ENCODE assay signal across 24 cellular contexts in the genomic region with DNA sequence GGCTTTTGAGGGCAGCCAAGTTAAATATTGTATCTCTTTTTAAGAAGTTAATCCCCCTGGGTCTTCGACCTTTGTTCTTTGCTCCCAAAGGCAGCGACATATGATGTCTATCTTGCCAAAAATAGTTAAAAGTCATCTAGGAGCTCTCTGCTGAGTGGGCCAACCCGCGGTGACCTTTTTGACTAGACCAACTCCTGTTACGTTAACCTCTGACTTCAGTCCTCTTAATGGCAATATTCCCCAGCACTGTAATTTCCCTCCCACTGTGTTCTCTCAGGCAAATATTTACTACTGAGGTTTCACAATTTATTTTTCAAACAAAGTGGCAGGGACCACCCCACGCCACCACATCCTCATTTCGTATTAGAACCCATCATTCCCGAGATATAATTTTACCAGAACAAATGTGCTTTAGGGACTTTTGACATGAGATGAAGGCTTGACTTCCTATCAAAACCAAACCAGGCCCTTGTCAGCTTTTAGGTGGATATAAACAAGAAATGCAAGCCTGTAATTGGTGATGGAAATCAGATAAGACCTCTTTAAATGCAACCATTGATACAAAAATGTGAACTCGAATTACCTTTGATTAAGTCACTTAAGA.
A peak's percentile ranks its signal among the peaks of the same experiment; 100 is the strongest.
DNase-seq lines count a peak whose midpoint lies in the region; ATAC-seq, FAIRE-seq and TF ChIP-seq lines count a peak whose summit lies in the region.
"Had no signal": no experiment of that assay in that cellular context is flagged by ENCODE, and none has a peak within 500 bp of the region (broad histone marks: within the 10 kb centered on the region; RNA-seq: fewer than 3 reads in every experiment).

No MANE protein-coding gene starts in this region.

- no peak for TF ChIP-seq EP300 in HepG2 (IDR thresholded peaks at IDR 0.05; ENCODE audit: low read depth in 2 of 2, low read length in 2 of 2)
- TF ChIP-seq EP300 in HepG2 (CRISPR knock-in tag; IDR thresholded peaks at IDR 0.05; ENCODE audit: borderline replicate concordance): no peak

- FAIRE-seq in HepG2 (lab: Jason Lieb, UNC): no peak
- FAIRE-seq: A204.1, GM12892, H1 had no signal

- POLR2A ChIA-PET in HepG2 (lab: Yijun Ruan, JAX): no interaction called here

- H3K36me3 ChIP-seq in liver (ENCODE audit: control insufficient read depth in 4 of 4, insufficient read depth in 3 of 4, low read depth in 1 of 4, low read length in 3 of 4) (no peaks in the 10 kb centered on the region), HepG2 (replicated peaks in 1 of 2; ENCODE audit: control insufficient read depth in 1 of 2, insufficient read depth in 2 of 2, low read length in 2 of 2) (no peaks in the 10 kb centered on the region)

- H2AFZ ChIP-seq in HepG2 (ENCODE audit: low read length): no peak overlapping the region

- TF ChIP-seq RAD21 in liver (IDR thresholded peaks at IDR 0.05) (no peak), HepG2 (CRISPR knock-in tag; IDR thresholded peaks at IDR 0.05) (no peak)

- H3K9me3 ChIP-seq in liver (ENCODE audit: control insufficient read depth in 4 of 4, low read length in 3 of 4) (no peaks in the 10 kb centered on the region), HepG2 (ENCODE audit: low read length) (no peaks in the 10 kb centered on the region)

- H3K79me2 ChIP-seq in HepG2 (ENCODE audit: insufficient read depth, low read length): no peaks in the 10 kb centered on the region

- intact Hi-C loops in HepG2 (cut with micrococcal nuclease; ENCODE audit: unreplicated experiment): no loop called here

- WGBS in liver: 32% methylated on average over 9 of the region's 9 CpGs
- WGBS in HepG2 (ENCODE audit: low lambda C conversion rate): under 1% methylated on average over 9 of the region's 9 CpGs

- no peaks in the 10 kb centered on the region for H3K4me1 Mint-ChIP-seq in nephron
- no peaks in the 10 kb centered on the region for H3K4me1 Mint-ChIP-seq in activated naive CD4-positive, alpha-beta T cell treated with anti-CD3 and anti-CD28 coated beads, Interleukin-2, amount 10 ng/mL, durations not matched to agents 7 days and 5 days
- H3K4me1 Mint-ChIP-seq: CD4-positive, alpha-beta memory T cell; T-helper 17 cell had no signal

- H4K20me1 ChIP-seq in HepG2 (ENCODE audit: insufficient read depth, low read length): no peaks in the 10 kb centered on the region

- peaks cover 11% of the 10 kb centered on the region for H3K9me3 Mint-ChIP-seq in nephron
- H3K9me3 Mint-ChIP-seq in activated naive CD4-positive, alpha-beta T cell treated with anti-CD3 and anti-CD28 coated beads, Interleukin-2, amount 10 ng/mL, durations not matched to agents 7 days and 5 days: no peaks in the 10 kb centered on the region

- H3K27ac ChIP-seq in liver (ENCODE audit: low read depth in 1 of 2, low read length in 2 of 2): no peak overlapping the region
- no peak overlapping the region for H3K27ac ChIP-seq in HepG2 (ENCODE audit: extremely low read length, insufficient read depth, low read length)
- H3K27ac ChIP-seq: HL-60, RWPE1 had no signal

- H3K27ac Mint-ChIP-seq in nephron: peak overlapping the region in 2 of 3 experiments; percentile 61 to 78
- H3K27ac Mint-ChIP-seq in activated naive CD4-positive, alpha-beta T cell treated with anti-CD3 and anti-CD28 coated beads, Interleukin-2, amount 10 ng/mL, durations not matched to agents 7 days and 5 days: no peak overlapping the region
- H3K27ac Mint-ChIP-seq: CD4-positive, alpha-beta memory T cell; IgD-negative memory B cell; T-helper 17 cell had no signal

- H3K4me2 ChIP-seq in HepG2 (ENCODE audit: low read depth, low read length): no peak overlapping the region

- H3K9ac ChIP-seq in liver (ENCODE audit: low read depth in 1 of 2, low read length in 2 of 2) (no peak overlapping the region), HepG2 (ENCODE audit: insufficient read depth, low read depth, low read length) (no peak overlapping the region)

- H3K4me3 ChIP-seq in liver (ENCODE audit: low read depth in 1 of 3, low read length in 3 of 3) (no peak overlapping the region), HepG2 (replicated peaks in 1 of 3; ENCODE audit: insufficient read depth in 1 of 3, low read depth in 2 of 3, low read length in 3 of 3) (no peak overlapping the region)

- no peak for ATAC-seq in HepG2
- ATAC-seq: PC-3, T-helper 17 cell had no signal

- no peak for TF ChIP-seq POLR2A in HepG2 (IDR thresholded peaks at IDR 0.05; ENCODE audit: insufficient read depth in 1 of 2, low read depth in 2 of 2, low read length in 2 of 2)

- CTCF ChIA-PET in HepG2 (lab: Yijun Ruan, JAX; ENCODE audit: low intra/inter-chr PET ratio, low total read pairs): no interaction called here
- CTCF ChIA-PET in activated naive CD4-positive, alpha-beta T cell treated with anti-CD3 and anti-CD28 coated beads, Interleukin-2, amount 10 ng/mL, durations not matched to agents 7 days and 5 days (lab: Charles Lee): no interaction called here

- H3K4me1 ChIP-seq in liver (ENCODE audit: control insufficient read depth in 4 of 4, insufficient read depth in 4 of 4, low read length in 3 of 4) (peaks cover 0 to 2% (median 0%) of the 10 kb centered on the region in 4 donors), HepG2 (ENCODE audit: insufficient read depth, low read length) (peaks cover 7% of the 10 kb centered on the region; the same call in 1 of the 2 replicates)

- peaks cover 4% of the 10 kb centered on the region for H3K27me3 Mint-ChIP-seq in nephron (ENCODE audit: low read depth)
- no peaks in the 10 kb centered on the region for H3K27me3 Mint-ChIP-seq in activated naive CD4-positive, alpha-beta T cell treated with anti-CD3 and anti-CD28 coated beads, Interleukin-2, amount 10 ng/mL, durations not matched to agents 7 days and 5 days
- H3K27me3 Mint-ChIP-seq: CD4-positive, alpha-beta memory T cell; IgD-negative memory B cell; T-helper 17 cell had no signal

- H3K36me3 Mint-ChIP-seq in nephron (ENCODE audit: low read depth): no peaks in the 10 kb centered on the region
- H3K36me3 Mint-ChIP-seq in activated naive CD4-positive, alpha-beta T cell treated with anti-CD3 and anti-CD28 coated beads, Interleukin-2, amount 10 ng/mL, durations not matched to agents 7 days and 5 days: no peaks in the 10 kb centered on the region
- H3K36me3 Mint-ChIP-seq: CD4-positive, alpha-beta memory T cell; IgD-negative memory B cell had no signal

- H3K27me3 ChIP-seq in liver (ENCODE audit: control insufficient read depth in 4 of 4, insufficient read depth in 4 of 4, low read length in 3 of 4): no peaks in the 10 kb centered on the region
- no peaks in the 10 kb centered on the region; a peak in 1 of 5 replicates for H3K27me3 ChIP-seq in HepG2 (ENCODE audit: control insufficient read depth in 1 of 2, insufficient read depth in 2 of 2, low read length in 2 of 2)

- TF ChIP-seq CTCF in liver (IDR thresholded peaks at IDR 0.05; ENCODE audit: low read depth, low read length, missing input control) (no peak), HepG2 (CRISPR knock-in tag; IDR thresholded peaks at IDR 0.05) (no peak), nephron (IDR thresholded peaks at IDR 0.05; ENCODE audit: unreplicated experiment in 3 of 3) (no peak)

- no peak for DNase-seq in HepG2 (ENCODE audit: low spot score)
- peak; percentile 82 for DNase-seq in NCI-H748 treated with DMSO at 0.1 percent for 48 hours (lab: John Stamatoyannopoulos, UW)
- DNase-seq in activated naive CD4-positive, alpha-beta T cell treated with anti-CD3 and anti-CD28 coated beads, Interleukin-2, amount 10 ng/mL, durations not matched to agents 7 days and 5 days: no peak
- no peak for DNase-seq in CD1c-positive myeloid dendritic cell (ENCODE audit: extremely low spot score)
- DNase-seq in AG08396 (ENCODE audit: low spot score): no peak
- no peak for DNase-seq in HUDEP-2 (lab: John Stamatoyannopoulos, UW; ENCODE audit: unreplicated experiment in 76 of 76)
- DNase-seq: Calu3; CD4-positive, alpha-beta memory T cell; DMS53; EL; Karpas-422; NCI-H1092; NCI-H187 treated with DMSO at 0.1 percent for 48 hours; NCI-H510A; PC-3; T-helper 17 cell had no signal

- in situ Hi-C loops in HepG2 (cut with HindIII; ENCODE audit: extremely low pct_ligation_motif_present, low pct_unique_long_range_greater_than_20kb): no loop called here

- BruUV-seq in HepG2 (replicated peaks; lab: Mats Ljungman, UMichigan): no TSS peak

- H3K4me3 Mint-ChIP-seq in nephron: no peak overlapping the region
- H3K4me3 Mint-ChIP-seq in activated naive CD4-positive, alpha-beta T cell treated with anti-CD3 and anti-CD28 coated beads, Interleukin-2, amount 10 ng/mL, durations not matched to agents 7 days and 5 days: no peak overlapping the region
- H3K4me3 Mint-ChIP-seq: CD4-positive, alpha-beta memory T cell; IgD-negative memory B cell; T-helper 17 cell had no signal

TF ChIP-seq in liver, 16 proteins besides CTCF, POLR2A, EP300 and RAD21 (continues in another document):
- TF ChIP-seq JUND (IDR thresholded peaks at IDR 0.05) (no peak), YY1 (IDR thresholded peaks at IDR 0.05) (no peak)
- TF ChIP-seq, protein P1, sequence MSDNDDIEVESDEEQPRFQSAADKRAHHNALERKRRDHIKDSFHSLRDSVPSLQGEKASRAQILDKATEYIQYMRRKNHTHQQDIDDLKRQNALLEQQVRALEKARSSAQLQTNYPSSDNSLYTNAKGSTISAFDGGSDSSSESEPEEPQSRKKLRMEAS (IDR thresholded peaks at IDR 0.05): no peak

TF ChIP-seq in HepG2, 621 proteins besides CTCF, POLR2A, EP300 and RAD21 (continues in another document):
- TF ChIP-seq MXI1 (IDR thresholded peaks at IDR 0.05; ENCODE audit: borderline replicate concordance, low read depth, low read length) (no peak), ZNF260 (CRISPR knock-in tag; IDR thresholded peaks at IDR 0.05; ENCODE audit: borderline replicate concordance, low read depth) (no peak), BHLHE40 (IDR thresholded peaks at IDR 0.05; ENCODE audit: low read length) (no peak), STAG1 (CRISPR knock-in tag; IDR thresholded peaks at IDR 0.05) (no peak)
- TF ChIP-seq, protein P2, sequence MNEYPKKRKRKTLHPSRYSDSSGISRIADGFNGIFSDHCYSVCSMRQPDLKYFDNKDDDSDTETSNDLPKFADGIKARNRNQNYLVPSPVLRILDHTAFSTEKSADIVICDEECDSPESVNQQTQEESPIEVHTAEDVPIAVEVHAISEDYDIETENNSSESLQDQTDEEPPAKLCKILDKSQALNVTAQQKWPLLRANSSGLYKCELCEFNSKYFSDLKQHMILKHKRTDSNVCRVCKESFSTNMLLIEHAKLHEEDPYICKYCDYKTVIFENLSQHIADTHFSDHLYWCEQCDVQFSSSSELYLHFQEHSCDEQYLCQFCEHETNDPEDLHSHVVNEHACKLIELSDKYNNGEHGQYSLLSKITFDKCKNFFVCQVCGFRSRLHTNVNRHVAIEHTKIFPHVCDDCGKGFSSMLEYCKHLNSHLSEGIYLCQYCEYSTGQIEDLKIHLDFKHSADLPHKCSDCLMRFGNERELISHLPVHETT (CRISPR knock-in tag; conservative IDR thresholded peaks at IDR 0.05): no peak
